In genomic region chr3:11640009-11640673, GRCh38 we compare ENCODE assay signal across 10 cellular contexts. TPM values are rescaled to one million over a fixed set of nuclear protein-coding genes. Genes with fewer than 3 reads are reported as not detected.
DNase-seq lines count a peak whose midpoint lies in the region; ATAC-seq and TF ChIP-seq lines count a peak whose summit lies in the region.
"Had no signal": no experiment of that assay in that cellular context is flagged by ENCODE, and none has a peak within 500 bp of the region (broad histone marks: within the 10 kb centered on the region; RNA-seq: fewer than 3 reads in every experiment).

No MANE protein-coding gene starts in this region.

- no peaks in the 10 kb centered on the region for H3K9me3 ChIP-seq in CD4-positive, CD25-positive, alpha-beta regulatory T cell (ENCODE audit: control insufficient read depth in 2 of 2, low read length in 2 of 2)
- H3K9me3 ChIP-seq in ovary, result no peaks in the 10 kb centered on the region

- DNase-seq in CD4-positive, CD25-positive, alpha-beta regulatory T cell, result no peak
- DNase-seq in NB4 (ENCODE audit: low read depth) (no peak), ovary (no peak), iPS-NIHi11 (ENCODE audit: low spot score) (no peak), H4 (ENCODE audit: low spot score) (no peak)
- no peak for DNase-seq in stimulated activated CD4-positive, alpha-beta T cell treated with anti-CD3 and anti-CD28 coated beads, Interleukin-4, amount 100 ng/mL, for 1 hour
- DNase-seq: RPMI8226 had no signal

- peaks cover 27% of the 10 kb centered on the region for H3K4me1 ChIP-seq in CD4-positive, CD25-positive, alpha-beta regulatory T cell (ENCODE audit: control insufficient read depth, insufficient read depth, low read length, poor library complexity, severe bottlenecking)
- H3K4me1 ChIP-seq in ovary (ENCODE audit: insufficient read depth), result peaks cover 29% of the 10 kb centered on the region

- no peak for TF ChIP-seq POLR2A in NB4 (IDR thresholded peaks at IDR 0.05; ENCODE audit: extremely low read depth, insufficient read length)
- no peak for TF ChIP-seq POLR2A in ovary (IDR thresholded peaks at IDR 0.05)

- TF ChIP-seq EP300 in ovary (IDR thresholded peaks at IDR 0.05), result no peak

- ATAC-seq in CD4-positive, CD25-positive, alpha-beta regulatory T cell (ENCODE audit: low read depth in 2 of 2), result no peak
- ATAC-seq in GM19023 (IDR thresholded peaks at IDR 0.05; ENCODE audit: unreplicated experiment), result no peak

- H3K4me3 Mint-ChIP-seq in CD4-positive, CD25-positive, alpha-beta regulatory T cell, result peak overlapping the region; percentile 32 to 78 (median 72)

- H3K27ac Mint-ChIP-seq in CD4-positive, CD25-positive, alpha-beta regulatory T cell, result peak overlapping the region; percentile 21 to 52 (median 32)

- intact Hi-C loops in ovary (cut with DNase I), result loop anchor here (5.0 to 10.0 kb wide), 5 partner anchors 38 to 258 kb away; no protein-coding TSS in a partner anchor

- H3K27me3 ChIP-seq in CD4-positive, CD25-positive, alpha-beta regulatory T cell (ENCODE audit: control insufficient read depth, insufficient read depth, low read length), result no peaks in the 10 kb centered on the region
- no peaks in the 10 kb centered on the region for H3K27me3 ChIP-seq in ovary
- H3K27me3 ChIP-seq: cardiac muscle cell had no signal

- WGBS in ovary, 3 donors, result 47 to 64% (median 49%) methylated on average over 9 of the region's 9 CpGs

- no peaks in the 10 kb centered on the region for H3K36me3 Mint-ChIP-seq in CD4-positive, CD25-positive, alpha-beta regulatory T cell

- no peaks in the 10 kb centered on the region for H3K9me3 Mint-ChIP-seq in CD4-positive, CD25-positive, alpha-beta regulatory T cell

- TF ChIP-seq CTCF in NB4 (IDR thresholded peaks at IDR 0.05; ENCODE audit: low read depth, low read length) (no peak), ovary (IDR thresholded peaks at IDR 0.05) (no peak)

- no peak overlapping the region for H3K27ac ChIP-seq in CD4-positive, CD25-positive, alpha-beta regulatory T cell (ENCODE audit: insufficient read depth, low read length, poor library complexity, severe bottlenecking)
- H3K27ac ChIP-seq in cingulate gyrus (ENCODE audit: low read depth, low read length) (peak overlapping the region; percentile 79), ovary (peak overlapping the region; percentile 49 to 91)

- peaks cover 9% of the 10 kb centered on the region for H3K27me3 Mint-ChIP-seq in CD4-positive, CD25-positive, alpha-beta regulatory T cell

- H3K36me3 ChIP-seq in CD4-positive, CD25-positive, alpha-beta regulatory T cell (ENCODE audit: control insufficient read depth, insufficient read depth, low read length), result no peaks in the 10 kb centered on the region
- no peaks in the 10 kb centered on the region for H3K36me3 ChIP-seq in ovary
- H3K36me3 ChIP-seq: cardiac muscle cell had no signal

- H3K4me3 ChIP-seq in CD4-positive, CD25-positive, alpha-beta regulatory T cell (ENCODE audit: low read depth, low read length), result no peak overlapping the region
- H3K4me3 ChIP-seq in NB4 (ENCODE audit: low read depth, low read length) (peak overlapping the region; percentile 95), ovary (peak overlapping the region; percentile 42)

- peaks cover 24 to 79% (median 54%) of the 10 kb centered on the region in 4 donors for H3K4me1 Mint-ChIP-seq in CD4-positive, CD25-positive, alpha-beta regulatory T cell

RNA-seq across cellular contexts. Expression of gene VGLL4, which starts 3.6 kb away (rescaled TPM):
- total RNA-seq in CD4-positive, CD25-positive, alpha-beta regulatory T cell, result 16.3 TPM
- 10 to 100 TPM in 3 of 4 donors, 1 to 10 TPM in 1; 8.5 to 15.6 (median 12.8) TPM for polyA plus RNA-seq in CD4-positive, CD25-positive, alpha-beta regulatory T cell
- 100 to 1,000 TPM in 6 of 7 donors, 10 to 100 TPM in 1; 80.5 to 120 (median 106) TPM for total RNA-seq in ovary
- polyA plus RNA-seq in ovary, result 100 to 1,000 TPM in 1 of 2 donors, 10 to 100 TPM in 1; 73.2 to 110 TPM
- 30.8 and 34.7 TPM in 2 replicates for total RNA-seq in H4 (2014; rRNA removed; shearing (Covaris generic))
